Comparison of ENCODE assay signal across 23 cellular contexts in genomic region chr7:155840262-155840885, GRCh38. TPM values are rescaled to one million over a fixed set of nuclear protein-coding genes. Genes with fewer than 3 reads are reported as not detected.
DNase-seq lines count a peak whose midpoint lies in the region; ATAC-seq, FAIRE-seq and TF ChIP-seq lines count a peak whose summit lies in the region.
"Had no signal": no experiment of that assay in that cellular context is flagged by ENCODE, and none has a peak within 500 bp of the region (broad histone marks: within the 10 kb centered on the region; RNA-seq: fewer than 3 reads in every experiment).

No MANE protein-coding gene starts in this region.

- no peak for TF ChIP-seq RAD21 in K562 (CRISPR knock-in tag; conservative IDR thresholded peaks at IDR 0.05 in 1 of 2, IDR thresholded peaks at IDR 0.05 in 1 of 2)

- FAIRE-seq in K562 (lab: Jason Lieb, UNC) = peak; percentile 52
- FAIRE-seq: G401.6, GM12891, GM18507 had no signal

- TF ChIP-seq EP300 in K562 (IDR thresholded peaks at IDR 0.05; ENCODE audit: low read length) (no peak), sigmoid colon (IDR thresholded peaks at IDR 0.05) (no peak)

- H3K27ac ChIP-seq in HEK293 (ENCODE audit: extremely low read depth, low read depth, low read length) = no peak overlapping the region
- no peak overlapping the region for H3K27ac ChIP-seq in K562 (ENCODE audit: extremely low read depth, low read depth, low read length)
- H3K27ac ChIP-seq in sigmoid colon = no peak overlapping the region

- POLR2A ChIA-PET in HEK293 (lab: Yijun Ruan, JAX) = no interaction called here
- POLR2A ChIA-PET in K562 (lab: Yijun Ruan, JAX) = interaction anchor here (0.6 to 0.7 kb wide), 2 partner anchors 248 to 316 kb away, joined by 3 read pairs; no protein-coding TSS in a partner anchor

- in situ Hi-C loops in K562 (cut with MboI) = no loop called here

- WGBS in K562 (ENCODE audit: insufficient coverage, low coverage, missing lambda C conversion rate) = 0% methylated on average over 21 of the region's 21 CpGs
- WGBS in sigmoid colon, 2 donors = 84 to 87% methylated on average over 21 of the region's 21 CpGs

- no peaks in the 10 kb centered on the region for H3K79me2 ChIP-seq in K562 (ENCODE audit: control insufficient read depth, insufficient read depth, low read length)

- intact Hi-C loops in K562 (cut with micrococcal nuclease) (no loop called here), sigmoid colon (cut with DNase I) (no loop called here)

- H3K36me3 ChIP-seq in HEK293 (ENCODE audit: control insufficient read depth in 2 of 2, insufficient read depth in 1 of 2, low read length in 2 of 2) = no peaks in the 10 kb centered on the region
- H3K36me3 ChIP-seq in K562 (ENCODE audit: control insufficient read depth, insufficient read depth, low read length) = no peaks in the 10 kb centered on the region
- H3K36me3 ChIP-seq in sigmoid colon = no peaks in the 10 kb centered on the region
- H3K36me3 ChIP-seq: BE2C had no signal

- CTCF ChIA-PET in HEK293 (lab: Yijun Ruan, JAX) = no interaction called here
- CTCF ChIA-PET in K562 (lab: Yijun Ruan, JAX; ENCODE audit: low intra/inter-chr PET ratio) = no interaction called here

- no peaks in the 10 kb centered on the region for H3K9me1 ChIP-seq in K562 (ENCODE audit: control insufficient read depth, insufficient read depth, low read length)

- H3K4me1 ChIP-seq in HEK293 (ENCODE audit: control insufficient read depth, insufficient read depth, low read length) (no peaks in the 10 kb centered on the region), K562 (replicated peaks in 1 of 2; ENCODE audit: control insufficient read depth in 2 of 2, insufficient read depth in 2 of 2, low read length in 2 of 2) (no peaks in the 10 kb centered on the region), sigmoid colon (no peaks in the 10 kb centered on the region)
- H3K4me1 ChIP-seq: BE2C had no signal

- no TSS peak for BruUV-seq in K562 (replicated peaks; lab: Mats Ljungman, UMichigan)

- DNase-seq in activated effector memory CD4-positive, alpha-beta T cell treated with anti-CD3 and anti-CD28 coated beads, Interleukin-2, amount 50 U/mL, for 16 hours = peak; percentile 44
- no peak for DNase-seq in activated effector memory CD4-positive, alpha-beta T cell treated with Interleukin-2 at 50 U/mL for 16 hours
- DNase-seq in K562 (ENCODE audit: extremely low read depth in 1 of 4, low spot score in 3 of 4) (no peak), sigmoid colon (peak; percentile 43), inferior parietal cortex (ENCODE audit: extremely low spot score) (no peak), NCI-H1417 (lab: John Stamatoyannopoulos, UW) (no peak)
- DNase-seq: 8988T; BE2C; C1 segment of cervical spinal cord; CD4-positive, CD25-positive, alpha-beta regulatory T cell; CD8-positive, alpha-beta memory T cell; COR-L47; DMS 273 treated with DMSO at 0.1 percent for 48 hours; DMS53; GOT3; H7 had no signal

- H3K27me3 ChIP-seq in K562 (ENCODE audit: control insufficient read depth in 2 of 2, insufficient read depth in 2 of 2, low read length in 2 of 2) (peaks cover 77 to 92% of the 10 kb centered on the region in 2 experiments), sigmoid colon (peaks cover 0 to 19% (median 0%) of the 10 kb centered on the region in 3 donors)

- TF ChIP-seq CTCF in HEK293 (tag by site-specific recombination; IDR thresholded peaks at IDR 0.05) = no peak
- no peak for TF ChIP-seq CTCF in K562 (IDR thresholded peaks at IDR 0.05 in 2 of 3, conservative IDR thresholded peaks at IDR 0.05 in 1 of 3; ENCODE audit: insufficient read depth in 2 of 3, low read depth in 1 of 3, low read length in 3 of 3)
- TF ChIP-seq CTCF in sigmoid colon (IDR thresholded peaks at IDR 0.05) = no peak

- TF ChIP-seq POLR2A in K562 (conservative IDR thresholded peaks at IDR 0.05) (no peak), sigmoid colon (IDR thresholded peaks at IDR 0.05) (no peak)

- H4K20me1 ChIP-seq in K562 (replicated peaks; ENCODE audit: control insufficient read depth, insufficient read depth, low read length) = peaks cover 22% of the 10 kb centered on the region

- H3K4me2 ChIP-seq in K562 (ENCODE audit: insufficient read depth, low read length) = no peak overlapping the region

- H3K4me3 ChIP-seq in HEK293 (ENCODE audit: low read depth, low read length) (no peak overlapping the region), K562 (no peak overlapping the region), sigmoid colon (no peak overlapping the region)

- H2AFZ ChIP-seq in K562 (ENCODE audit: low read depth, low read length) = no peak overlapping the region

- no peak for ATAC-seq in K562
- ATAC-seq in GM21447 (IDR thresholded peaks at IDR 0.05; ENCODE audit: unreplicated experiment) = no peak
- ATAC-seq: HCT116 had no signal

- H3K9me3 ChIP-seq in HEK293 (ENCODE audit: control insufficient read depth, insufficient read depth, low read depth, low read length) (no peaks in the 10 kb centered on the region), K562 (replicated peaks; ENCODE audit: control insufficient read depth, insufficient read depth, low read depth, low read length) (no peaks in the 10 kb centered on the region), sigmoid colon (no peaks in the 10 kb centered on the region)
- H3K9me3 ChIP-seq: BE2C had no signal

- no peak overlapping the region for H3K9ac ChIP-seq in K562 (ENCODE audit: insufficient read depth in 1 of 2, low read depth in 2 of 2, low read length in 2 of 2)

TF ChIP-seq in HEK293, 187 proteins besides CTCF, POLR2A, EP300 and RAD21 (continues in another document):
- TF ChIP-seq EGR2 (tag by site-specific recombination; IDR thresholded peaks at IDR 0.05; ENCODE audit: low read depth) = no peak

TF ChIP-seq in K562, 482 proteins besides CTCF, POLR2A, EP300 and RAD21:
- TF ChIP-seq MNT (conservative IDR thresholded peaks at IDR 0.05) (no peak), ILK (tag; IDR thresholded peaks at IDR 0.05; ENCODE audit: borderline replicate concordance, low read depth) (no peak), RNF2 (IDR thresholded peaks at IDR 0.05) (no peak), HDAC1 (IDR thresholded peaks at IDR 0.05) (no peak)

RNA-seq across cellular contexts. Expression of gene SHH, which starts 28.1 kb away (rescaled TPM):
- not detected in 2 replicates for total RNA-seq in K562 (2011; cell fraction: chromatin; rRNA removed; ENCODE audit: low replicate concordance)
- total RNA-seq in K562 (2011; cell fraction: nucleolus; rRNA removed) = not detected in 2 replicates
- not detected in 2 replicates for total RNA-seq in K562 (2011; cell fraction: nucleoplasm; rRNA removed)
- not detected in 2 replicates for total RNA-seq in K562 (2014; rRNA removed)
- total RNA-seq in K562 (2014; rRNA removed; fragmentation: Illumina TruSeq; extraction: Trizol) = not detected in 2 replicates
- total RNA-seq in K562 (2015; rRNA removed; fragmentation: Illumina TruSeq; extraction: Trizol) = not detected in 2 replicates
- total RNA-seq in K562 (2021) = 0.09 TPM in 1 of 2 replicates, not detected in the other
- not detected in 2 replicates for polyA plus RNA-seq in K562 (2011; rRNA removed)
- not detected in 2 replicates for polyA plus RNA-seq in K562 (2011; cell fraction: cytosol; rRNA removed)
- polyA plus RNA-seq in K562 (2011; cell fraction: nucleus; rRNA removed) = not detected in 2 replicates
- polyA plus RNA-seq in K562 (2012) = 0.03 TPM in 1 of 2 replicates, not detected in the other
- not detected in 2 replicates for polyA plus RNA-seq in K562 (2014; fragmentation: Illumina TruSeq; extraction: Trizol)
- not detected for polyA plus RNA-seq in K562 (2014; fragmentation: Nextera tagmentation; extraction: Ambion mirVana)
- not detected in 2 replicates for polyA plus RNA-seq in K562 (2014; rRNA removed)
- polyA minus RNA-seq in K562 (2011; rRNA and poly(A)+ RNA removed) = not detected in 2 replicates
- polyA minus RNA-seq in K562 (2011; cell fraction: cytosol; rRNA and poly(A)+ RNA removed) = not detected in 2 replicates
- not detected in 2 replicates for polyA minus RNA-seq in K562 (2011; cell fraction: nucleus; rRNA and poly(A)+ RNA removed)
- total RNA-seq in sigmoid colon = not detected
- polyA plus RNA-seq in sigmoid colon = 1 to 10 TPM in 1 of 3 donors, under 1 TPM in 2; 0.46 to 1.8 (median 0.60) TPM
- total RNA-seq: A673; CD4-positive, CD25-positive, alpha-beta regulatory T cell; CD8-positive, alpha-beta memory T cell had no signal
- polyA plus RNA-seq: CD8-positive, alpha-beta memory T cell had no signal

Comparison
In these comparisons a context has a peak if more than half of its experiments do, and no peak if none do; other contexts are left out.
1. DNase-seq: peak in activated effector memory CD4-positive, alpha-beta T cell treated with anti-CD3 and anti-CD28 coated beads, Interleukin-2, amount 50 U/mL, for 16 hours (single experiment) and sigmoid colon (single experiment); none in activated effector memory CD4-positive, alpha-beta T cell treated with Interleukin-2 at 50 U/mL for 16 hours (single experiment), K562 (0 of 4), inferior parietal cortex (single experiment) and NCI-H1417 (0 of 3).